ENCODE assay signal across 22 cellular contexts in genomic region chr2:219205165-219205538, GRCh38. TPM values are rescaled to one million over a fixed set of nuclear protein-coding genes. Genes with fewer than 3 reads are reported as not detected.
A peak's percentile ranks its signal among the peaks of the same experiment; 100 is the strongest.
DNase-seq lines count a peak whose midpoint lies in the region; ATAC-seq and TF ChIP-seq lines count a peak whose summit lies in the region.
"Had no signal": no experiment of that assay in that cellular context is flagged by ENCODE, and none has a peak within 500 bp of the region (broad histone marks: within the 10 kb centered on the region; RNA-seq: fewer than 3 reads in every experiment).

No MANE protein-coding gene starts in this region.

- H3K4me3 ChIP-seq in GM23338, result no peak overlapping the region
- no peak overlapping the region for H3K4me3 ChIP-seq in neural progenitor cell
- H3K4me3 ChIP-seq: cardiac muscle cell, ovary had no signal

- no peaks in the 10 kb centered on the region for H3K9me3 ChIP-seq in neural progenitor cell (ENCODE audit: low read depth)
- H3K9me3 ChIP-seq: BLaER1, lower lobe of right lung, ovary, testis had no signal

- H3K27ac Mint-ChIP-seq in activated T-cell treated with anti-CD3 and anti-CD28 coated beads, Interleukin-2, amount 50 U/mL, for 24 hours, result peak overlapping the region; percentile 98
- H3K27ac Mint-ChIP-seq in GM23338 (no peak overlapping the region), brain (peak overlapping the region in 3 of 5 experiments; percentile 38 to 98 (median 68)), neural progenitor cell (no peak overlapping the region)

- H3K4me2 ChIP-seq in GM23338 (no peak overlapping the region), neural progenitor cell (no peak overlapping the region)

- H3K79me2 ChIP-seq in GM23338 (replicated peaks; ENCODE audit: insufficient read depth), result no peaks in the 10 kb centered on the region
- no peaks in the 10 kb centered on the region for H3K79me2 ChIP-seq in neural progenitor cell (ENCODE audit: low read depth)

- peak overlapping the region; percentile 27 for H3K4me3 Mint-ChIP-seq in activated T-cell treated with anti-CD3 and anti-CD28 coated beads, Interleukin-2, amount 50 U/mL, for 24 hours
- H3K4me3 Mint-ChIP-seq in GM23338 (peak overlapping the region; percentile 88; the same call in 1 of the 3 replicates), brain (peak overlapping the region; percentile 90 to 98 (median 97)), neural progenitor cell (peak overlapping the region; percentile 95)

- peaks cover 15% of the 10 kb centered on the region for H3K4me1 ChIP-seq in GM23338 (ENCODE audit: insufficient read depth)
- peaks cover 7% of the 10 kb centered on the region for H3K4me1 ChIP-seq in neural progenitor cell

- no peak overlapping the region for H3K9ac ChIP-seq in neural progenitor cell

- no peak overlapping the region for H3K27ac ChIP-seq in GM23338 (ENCODE audit: low read depth)
- H3K27ac ChIP-seq in neural progenitor cell, result no peak overlapping the region
- H3K27ac ChIP-seq: epithelial cell of prostate, ovary had no signal

- H3K4me1 Mint-ChIP-seq in activated T-cell treated with anti-CD3 and anti-CD28 coated beads, Interleukin-2, amount 50 U/mL, for 24 hours (ENCODE audit: low read depth), result peaks cover 42% of the 10 kb centered on the region
- H3K4me1 Mint-ChIP-seq in GM23338, result peaks cover 15% of the 10 kb centered on the region; the same call in 2 of the 3 replicates
- H3K4me1 Mint-ChIP-seq in brain, result peaks cover 34% of the 10 kb centered on the region
- H3K4me1 Mint-ChIP-seq in neural progenitor cell, result peaks cover 27% of the 10 kb centered on the region

- H4K20me1 ChIP-seq in GM23338 (replicated peaks; ENCODE audit: insufficient read depth) (no peaks in the 10 kb centered on the region; the same call in 1 of the 2 replicates), neural progenitor cell (ENCODE audit: low read depth) (no peaks in the 10 kb centered on the region)
- H4K20me1 ChIP-seq: BLaER1 had no signal

- H3K27me3 ChIP-seq in GM23338 (ENCODE audit: insufficient read depth) (no peaks in the 10 kb centered on the region), neural progenitor cell (no peaks in the 10 kb centered on the region)
- H3K27me3 ChIP-seq: BLaER1, cardiac muscle cell, ovary, testis had no signal

- H3F3A ChIP-seq in GM23338 (replicated peaks; ENCODE audit: low read depth) (peaks cover 15% of the 10 kb centered on the region; the same call in 1 of the 2 replicates), neural progenitor cell (ENCODE audit: low read depth) (peaks cover 26% of the 10 kb centered on the region)

- H3K9me3 Mint-ChIP-seq in activated T-cell treated with anti-CD3 and anti-CD28 coated beads, Interleukin-2, amount 50 U/mL, for 24 hours, result peaks cover 6% of the 10 kb centered on the region
- H3K9me3 Mint-ChIP-seq in GM23338 (peaks cover 9% of the 10 kb centered on the region; the same call in 2 of the 3 replicates), brain (peaks cover 0 to 9% (median 5%) of the 10 kb centered on the region in 5 experiments), neural progenitor cell (peaks cover 12% of the 10 kb centered on the region)

- H3K36me3 ChIP-seq in GM23338 (ENCODE audit: insufficient read depth) (no peaks in the 10 kb centered on the region; the same call in 1 of the 2 replicates), neural progenitor cell (no peaks in the 10 kb centered on the region)
- H3K36me3 ChIP-seq: ovary had no signal

- no peak for ATAC-seq in GM23338
- no peak for ATAC-seq in HG03439 (IDR thresholded peaks at IDR 0.05; ENCODE audit: unreplicated experiment)
- ATAC-seq: lower lobe of right lung, right cardiac atrium had no signal

- H3K9me2 ChIP-seq in GM23338 (ENCODE audit: insufficient read depth), result no peaks in the 10 kb centered on the region

- H2AFZ ChIP-seq in GM23338, result no peak overlapping the region
- no peak overlapping the region for H2AFZ ChIP-seq in neural progenitor cell (replicated peaks)

- DNase-seq in activated T-cell treated with anti-CD3 and anti-CD28 coated beads, Interleukin-2, amount 50 U/mL, for 24 hours, result no peak
- DNase-seq in activated T-cell treated with anti-CD3 and anti-CD28 coated beads, Interleukin-2, amount 50 U/mL, for 48 hours, result no peak
- DNase-seq in GM23338 (ENCODE audit: low spot score) (no peak), neural progenitor cell (ENCODE audit: low spot score) (no peak), NCI-H446 treated with DMSO at 0.1 percent for 48 hours (lab: John Stamatoyannopoulos, UW) (no peak), D341Med (ENCODE audit: low spot score) (no peak)
- DNase-seq: activated CD4-positive, alpha-beta T cell treated with anti-CD3 and anti-CD28 coated beads for 4 hours; GDM1; lower lobe of right lung; NCI-H1436; NCI-H2171; NCI-H526 treated with DMSO at 0.1 percent for 48 hours; ovary; right cardiac atrium; stimulated activated CD4-positive, alpha-beta T cell treated with anti-CD3 and anti-CD28 coated beads, Interleukin-15, amount 100 ng/mL, for 24 hours; SW 1271; testis had no signal

- TF ChIP-seq CTCF in GM23338 (conservative IDR thresholded peaks at IDR 0.05; ENCODE audit: low read depth in 2 of 2), result no peak
- TF ChIP-seq CTCF in brain (conservative IDR thresholded peaks at IDR 0.05), result no peak
- no peak for TF ChIP-seq CTCF in neural progenitor cell (IDR thresholded peaks at IDR 0.05)

- no peaks in the 10 kb centered on the region for H3K27me3 Mint-ChIP-seq in activated T-cell treated with anti-CD3 and anti-CD28 coated beads, Interleukin-2, amount 50 U/mL, for 24 hours
- H3K27me3 Mint-ChIP-seq in GM23338 (ENCODE audit: insufficient read depth, low read depth, poor library complexity) (peaks cover 10% of the 10 kb centered on the region), brain (no peaks in the 10 kb centered on the region), neural progenitor cell (ENCODE audit: insufficient read depth, low read depth) (peaks cover 2% of the 10 kb centered on the region)

- peaks cover 33% of the 10 kb centered on the region for H3K36me3 Mint-ChIP-seq in activated T-cell treated with anti-CD3 and anti-CD28 coated beads, Interleukin-2, amount 50 U/mL, for 24 hours (ENCODE audit: low read depth)
- H3K36me3 Mint-ChIP-seq in GM23338 (ENCODE audit: low read depth) (peaks cover 16% of the 10 kb centered on the region; the same call in 2 of the 3 replicates), brain (no peaks in the 10 kb centered on the region), neural progenitor cell (peaks cover 2% of the 10 kb centered on the region)

RNA-seq across cellular contexts. Expression of gene ZFAND2B, which starts 1.4 kb away (rescaled TPM):
- total RNA-seq in GM23338 (2014; rRNA removed; shearing (Covaris generic)), result 21.5 and 30.0 TPM in 2 replicates
- polyA plus RNA-seq in GM23338 (2016; fragmentation: Nextera tagmentation; extraction: Ambion mirVana), result 13.1 and 16.3 TPM in 2 replicates
- polyA plus RNA-seq in brain (ENCODE audit: insufficient read depth, low read depth, low replicate concordance), result 40.3 TPM
- total RNA-seq in neural progenitor cell (ENCODE audit: low replicate concordance), result 13.6 and 23.8 TPM in 2 replicates

RNA-seq across cellular contexts. Expression of gene ABCB6, which starts 13.6 kb away (rescaled TPM):
- total RNA-seq in GM23338 (2014; rRNA removed; shearing (Covaris generic)), result 35.1 and 43.6 TPM in 2 replicates
- 26.2 and 29.8 TPM in 2 replicates for polyA plus RNA-seq in GM23338 (2016; fragmentation: Nextera tagmentation; extraction: Ambion mirVana)
- 24.3 TPM for polyA plus RNA-seq in brain (ENCODE audit: insufficient read depth, low read depth, low replicate concordance)
- total RNA-seq in neural progenitor cell (ENCODE audit: low replicate concordance), result 14.0 and 14.3 TPM in 2 replicates

RNA-seq across cellular contexts. Expression of gene ATG9A, which starts 24.3 kb away (rescaled TPM):
- total RNA-seq in GM23338 (2014; rRNA removed; shearing (Covaris generic)), result 54.2 and 62.7 TPM in 2 replicates
- 18.0 and 20.7 TPM in 2 replicates for polyA plus RNA-seq in GM23338 (2016; fragmentation: Nextera tagmentation; extraction: Ambion mirVana)
- 59.1 TPM for polyA plus RNA-seq in brain (ENCODE audit: insufficient read depth, low read depth, low replicate concordance)
- total RNA-seq in neural progenitor cell (ENCODE audit: low replicate concordance), result 32.7 and 40.3 TPM in 2 replicates

RNA-seq across cellular contexts. Expression of gene ANKZF1, which starts 24.5 kb away (rescaled TPM):
- total RNA-seq in GM23338 (2014; rRNA removed; shearing (Covaris generic)), result 51.2 and 61.9 TPM in 2 replicates
- polyA plus RNA-seq in GM23338 (2016; fragmentation: Nextera tagmentation; extraction: Ambion mirVana) (29.9 TPM in 2 replicates), brain (ENCODE audit: insufficient read depth, low read depth, low replicate concordance) (19.2 TPM)
- total RNA-seq in neural progenitor cell (ENCODE audit: low replicate concordance), result 65.9 and 76.3 TPM in 2 replicates

RNA-seq across cellular contexts. Expression of gene RETREG2, which starts 27.1 kb away (rescaled TPM):
- total RNA-seq in GM23338 (2014; rRNA removed; shearing (Covaris generic)), result 35.1 and 41.8 TPM in 2 replicates
- polyA plus RNA-seq in GM23338 (2016; fragmentation: Nextera tagmentation; extraction: Ambion mirVana) (12.7 and 13.2 TPM in 2 replicates), brain (ENCODE audit: insufficient read depth, low read depth, low replicate concordance) (161 TPM)
- 32.9 and 53.5 TPM in 2 replicates for total RNA-seq in neural progenitor cell (ENCODE audit: low replicate concordance)

Comparison
In these comparisons a context has a peak if more than half of its experiments do, and no peak if none do; other contexts are left out.
1. H3K27ac Mint-ChIP-seq: peak in activated T-cell treated with anti-CD3 and anti-CD28 coated beads, Interleukin-2, amount 50 U/mL, for 24 hours (single experiment) and brain (3 of 5); none in GM23338 (single experiment) and neural progenitor cell (single experiment).
2. H3K4me3 Mint-ChIP-seq: peak in every context shown above with its lines; median percentile 97 in brain; 95 in neural progenitor cell; 88 in GM23338; 27 in activated T-cell treated with anti-CD3 and anti-CD28 coated beads, Interleukin-2, amount 50 U/mL, for 24 hours.